In the genomic region with DNA sequence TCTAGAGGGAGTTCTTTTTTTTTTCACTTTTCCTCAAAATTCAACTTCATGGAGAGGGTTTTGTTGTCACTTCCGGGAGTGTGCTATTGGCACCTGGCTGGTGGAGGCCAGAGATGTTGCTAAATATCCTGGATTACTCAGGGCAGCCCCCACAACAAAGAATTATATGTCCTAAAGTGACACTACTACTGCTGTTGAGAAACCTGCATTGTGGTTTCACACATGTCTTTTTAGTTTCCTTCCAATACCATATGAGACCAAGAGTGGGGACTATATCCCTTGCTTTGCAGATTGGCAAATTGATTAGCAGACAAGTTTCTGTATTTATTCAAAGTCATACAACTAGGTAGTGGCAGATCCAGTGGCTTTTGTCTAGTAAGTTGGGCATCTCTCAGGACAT, we compare ENCODE assay signal across 17 cellular contexts.
DNase-seq lines count a peak whose midpoint lies in the region; ATAC-seq lines count a peak whose summit lies in the region.
"Had no signal": no experiment of that assay in that cellular context is flagged by ENCODE, and none has a peak within 500 bp of the region (broad histone marks: within the 10 kb centered on the region; RNA-seq: fewer than 3 reads in every experiment).

No MANE protein-coding gene starts in this region.

- H3K36me3 Mint-ChIP-seq in CD8-positive, alpha-beta memory T cell: no peaks in the 10 kb centered on the region

- H3K4me1 ChIP-seq in CD8-positive, alpha-beta memory T cell (ENCODE audit: insufficient read depth, low read length): no peaks in the 10 kb centered on the region

- POLR2A ChIA-PET in CD8-positive, alpha-beta memory T cell (lab: Charles Lee): no interaction called here

- ATAC-seq in GM18508 (IDR thresholded peaks at IDR 0.05; ENCODE audit: insufficient read depth, unreplicated experiment): peak; percentile 54
- peak; percentile 64 for ATAC-seq in GM19463 (IDR thresholded peaks at IDR 0.05; ENCODE audit: unreplicated experiment)
- peak; percentile 85 for ATAC-seq in HG02798 (IDR thresholded peaks at IDR 0.05; ENCODE audit: poor library complexity, unreplicated experiment)
- ATAC-seq in HG03457 (IDR thresholded peaks at IDR 0.05; ENCODE audit: unreplicated experiment): peak; percentile 74
- ATAC-seq: activated T-cell treated with anti-CD3 and anti-CD28 coated beads, Interleukin-2, amount 50 U/mL, for 4 hours; SK-N-SH treated with all-trans-retinoic acid at 6 μM for 48 hours had no signal

- H3K4me3 Mint-ChIP-seq in CD8-positive, alpha-beta memory T cell: no peak overlapping the region
- H3K4me3 Mint-ChIP-seq: activated T-cell treated with anti-CD3 and anti-CD28 coated beads, Interleukin-2, amount 50 U/mL, for 4 hours had no signal

- H3K27me3 ChIP-seq in CD8-positive, alpha-beta memory T cell (ENCODE audit: insufficient read depth, low read length, poor library complexity, severe bottlenecking): no peaks in the 10 kb centered on the region

- H3K27ac ChIP-seq in CD8-positive, alpha-beta memory T cell (ENCODE audit: low read depth, low read length): no peak overlapping the region

- no peak overlapping the region for H3K4me3 ChIP-seq in CD8-positive, alpha-beta memory T cell (ENCODE audit: low read length)
- H3K4me3 ChIP-seq: lung had no signal

- peaks cover 0 to 10% (median 3%) of the 10 kb centered on the region in 5 donors for H3K9me3 Mint-ChIP-seq in CD8-positive, alpha-beta memory T cell
- H3K9me3 Mint-ChIP-seq: activated T-cell treated with anti-CD3 and anti-CD28 coated beads, Interleukin-2, amount 50 U/mL, for 4 hours had no signal

- H3K27me3 Mint-ChIP-seq in CD8-positive, alpha-beta memory T cell: no peaks in the 10 kb centered on the region

- no peaks in the 10 kb centered on the region for H3K4me1 Mint-ChIP-seq in CD8-positive, alpha-beta memory T cell

- CTCF ChIA-PET in CD8-positive, alpha-beta memory T cell (lab: Charles Lee): no interaction called here

- H3K9me3 ChIP-seq in CD8-positive, alpha-beta memory T cell (ENCODE audit: low read length): no peaks in the 10 kb centered on the region

- no peak for DNase-seq in NCI-H1436 treated with DMSO at 0.1 percent for 48 hours (lab: John Stamatoyannopoulos, UW)
- no peak for DNase-seq in stimulated activated CD4-positive, alpha-beta T cell treated with anti-CD3 and anti-CD28 coated beads, Interleukin-4, amount 100 ng/mL, for 4 hours
- no peak for DNase-seq in CD8-positive, alpha-beta memory T cell
- no peak for DNase-seq in iPS-NIHi7 (ENCODE audit: extremely low spot score)
- DNase-seq: activated CD4-positive, alpha-beta T cell treated with anti-CD3 and anti-CD28 coated beads for 1 hour; activated T-cell treated with anti-CD3 and anti-CD28 coated beads, Interleukin-2, amount 50 U/mL, for 4 hours; aorta; DMS 273 treated with DMSO at 0.1 percent for 48 hours; HCEC 1CT; NCI-H1417 treated with DMSO at 0.1 percent for 48 hours; NCI-H748 treated with DMSO at 0.1 percent for 48 hours had no signal

- H3K27ac Mint-ChIP-seq in CD8-positive, alpha-beta memory T cell: no peak overlapping the region

- no peaks in the 10 kb centered on the region for H3K36me3 ChIP-seq in CD8-positive, alpha-beta memory T cell (ENCODE audit: insufficient read depth, low read length)
